10 cellular contexts compared by ENCODE assay signal in genomic region chr14:70782361-70782760, GRCh38.
A peak's percentile ranks its signal among the peaks of the same experiment; 100 is the strongest.
DNase-seq lines count a peak whose midpoint lies in the region; FAIRE-seq and TF ChIP-seq lines count a peak whose summit lies in the region.
"Had no signal": no experiment of that assay in that cellular context is flagged by ENCODE, and none has a peak within 500 bp of the region (broad histone marks: within the 10 kb centered on the region; RNA-seq: fewer than 3 reads in every experiment).

No MANE protein-coding gene starts in this region.

- peak; percentile 44 for FAIRE-seq in urothelium cell line (lab: Jason Lieb, UNC)

- DNase-seq in stimulated activated CD4-positive, alpha-beta T cell treated with anti-CD3 and anti-CD28 coated beads, Interleukin-4, amount 100 ng/mL, for 24 hours, result peak; percentile 14
- no peak for DNase-seq in stimulated activated CD4-positive, alpha-beta T cell treated with anti-CD3 and anti-CD28 coated beads, Interleukin-1b, Interleukin-23, amount 100 ng/mL, for 48 hours
- DNase-seq in NOMO-1 treated with DMSO at 0.1 percent for 48 hours (lab: John Stamatoyannopoulos, UW; ENCODE audit: unreplicated experiment) (peak; percentile 8), choroid plexus epithelial cell (ENCODE audit: low read depth) (peak; percentile 67), urothelium cell line (ENCODE audit: low spot score) (peak; percentile 86), OCI-M1 (lab: John Stamatoyannopoulos, UW) (no peak), ecto neural progenitor cell (ENCODE audit: low spot score) (no peak), middle frontal gyrus (ENCODE audit: extremely low spot score, low spot score) (no peak)
- DNase-seq: adrenal gland; CD8-positive, alpha-beta memory T cell had no signal

- no peak overlapping the region for H3K4me3 ChIP-seq in choroid plexus epithelial cell (ENCODE audit: low read depth, low read length)
- H3K4me3 ChIP-seq: adrenal gland had no signal

- TF ChIP-seq CTCF in choroid plexus epithelial cell (conservative IDR thresholded peaks at IDR 0.05; ENCODE audit: low read depth, low read length), result no peak

Comparison
In these comparisons a context has a peak if more than half of its experiments do, and no peak if none do; other contexts are left out.
1. DNase-seq: peak in stimulated activated CD4-positive, alpha-beta T cell treated with anti-CD3 and anti-CD28 coated beads, Interleukin-4, amount 100 ng/mL, for 24 hours (single experiment), NOMO-1 treated with DMSO at 0.1 percent for 48 hours (single experiment), choroid plexus epithelial cell (single experiment) and urothelium cell line (single experiment); none in stimulated activated CD4-positive, alpha-beta T cell treated with anti-CD3 and anti-CD28 coated beads, Interleukin-1b, Interleukin-23, amount 100 ng/mL, for 48 hours (single experiment), OCI-M1 (single experiment), ecto neural progenitor cell (single experiment) and middle frontal gyrus (single experiment).